In genomic region chr10:104935656-104936055, GRCh38 we compare ENCODE assay signal across 22 cellular contexts.
"Had no signal": no experiment of that assay in that cellular context is flagged by ENCODE, and none has a peak within 500 bp of the region (broad histone marks: within the 10 kb centered on the region; RNA-seq: fewer than 3 reads in every experiment).

No MANE protein-coding gene starts in this region.

- H2AFZ ChIP-seq: hepatocyte, neural progenitor cell, parathyroid adenoma had no signal

- H3K79me2 ChIP-seq: hepatocyte, parathyroid adenoma had no signal

- ATAC-seq: activated CD8-positive, alpha-beta memory T cell treated with anti-CD3 and anti-CD28 coated beads, Interleukin-2, amount 10 ng/mL, durations not matched to agents 7 days and 5 days; gastroesophageal sphincter; left cardiac atrium; psoas muscle; SK-N-SH treated with all-trans-retinoic acid at 6 μM for 48 hours; stimulated activated effector memory CD8-positive, alpha-beta T cell treated with anti-CD3 and anti-CD28 coated beads, Interleukin-12 subunit alpha, Interleukin-12 subunit beta, amount 100 ng/mL, for 72 hours had no signal

- H3K36me3 ChIP-seq: brain microvascular endothelial cell, gastroesophageal sphincter, neural progenitor cell, sigmoid colon, suprapubic skin, tibial artery had no signal

- H3K36me3 Mint-ChIP-seq: activated CD8-positive, alpha-beta memory T cell treated with anti-CD3 and anti-CD28 coated beads, Interleukin-2, amount 10 ng/mL, durations not matched to agents 7 days and 5 days; neural progenitor cell; stimulated activated effector memory CD8-positive, alpha-beta T cell treated with anti-CD3 and anti-CD28 coated beads, Interleukin-12 subunit alpha, Interleukin-12 subunit beta, amount 100 ng/mL, for 72 hours had no signal

- H3K4me1 ChIP-seq: gastroesophageal sphincter, neural progenitor cell, parathyroid adenoma, psoas muscle, sigmoid colon, suprapubic skin, tibial artery had no signal

- H3K27me3 Mint-ChIP-seq: activated CD4-positive, alpha-beta memory T cell treated with anti-CD3 and anti-CD28 coated beads, Interleukin-2, amount 10 ng/mL, durations not matched to agents 7 days and 5 days; activated CD8-positive, alpha-beta memory T cell treated with anti-CD3 and anti-CD28 coated beads, Interleukin-2, amount 10 ng/mL, durations not matched to agents 7 days and 5 days had no signal

- H3K4me3 ChIP-seq: gastroesophageal sphincter, hepatocyte, neural progenitor cell, psoas muscle, sigmoid colon, suprapubic skin, tibial artery had no signal

- H3K27ac ChIP-seq: brain microvascular endothelial cell, gastroesophageal sphincter, hepatocyte, neural progenitor cell, parathyroid adenoma, psoas muscle, sigmoid colon, suprapubic skin, tibial artery had no signal

- H3K27ac Mint-ChIP-seq: activated CD4-positive, alpha-beta memory T cell treated with anti-CD3 and anti-CD28 coated beads, Interleukin-2, amount 10 ng/mL, durations not matched to agents 7 days and 5 days; activated CD8-positive, alpha-beta memory T cell treated with anti-CD3 and anti-CD28 coated beads, Interleukin-2, amount 10 ng/mL, durations not matched to agents 7 days and 5 days; neural progenitor cell; stimulated activated effector memory CD8-positive, alpha-beta T cell treated with anti-CD3 and anti-CD28 coated beads, Interleukin-12 subunit alpha, Interleukin-12 subunit beta, amount 100 ng/mL, for 72 hours had no signal

- DNase-seq: activated CD4-positive, alpha-beta memory T cell treated with anti-CD3 and anti-CD28 coated beads, Interleukin-2, amount 10 ng/mL, durations not matched to agents 7 days and 5 days; activated CD4-positive, alpha-beta T cell treated with anti-CD3 and anti-CD28 coated beads for 4 hours; activated CD4-positive, CD25-positive, alpha-beta regulatory T cell; activated CD8-positive, alpha-beta memory T cell treated with anti-CD3 and anti-CD28 coated beads, Interleukin-2, amount 10 ng/mL, durations not matched to agents 7 days and 5 days; activated effector memory CD4-positive, alpha-beta T cell treated with anti-CD3 and anti-CD28 coated beads, Interleukin-2, amount 50 U/mL, for 16 hours; amniotic stem cell; brain microvascular endothelial cell; left cardiac atrium; mammary epithelial cell; occipital lobe; psoas muscle; sigmoid colon; small intestine; stimulated activated CD4-positive, alpha-beta T cell treated with anti-CD3 and anti-CD28 coated beads, Interleukin-4, amount 100 ng/mL, for 24 hours; tibial artery had no signal

- H3K27me3 ChIP-seq: brain microvascular endothelial cell, gastroesophageal sphincter, hepatocyte, neural progenitor cell, sigmoid colon, suprapubic skin, tibial artery had no signal

- H3K4me3 Mint-ChIP-seq: activated CD4-positive, alpha-beta memory T cell treated with anti-CD3 and anti-CD28 coated beads, Interleukin-2, amount 10 ng/mL, durations not matched to agents 7 days and 5 days; activated CD8-positive, alpha-beta memory T cell treated with anti-CD3 and anti-CD28 coated beads, Interleukin-2, amount 10 ng/mL, durations not matched to agents 7 days and 5 days; neural progenitor cell; stimulated activated effector memory CD8-positive, alpha-beta T cell treated with anti-CD3 and anti-CD28 coated beads, Interleukin-12 subunit alpha, Interleukin-12 subunit beta, amount 100 ng/mL, for 72 hours had no signal

- H3K9ac ChIP-seq: neural progenitor cell, parathyroid adenoma had no signal

- H3K9me3 Mint-ChIP-seq: activated CD4-positive, alpha-beta memory T cell treated with anti-CD3 and anti-CD28 coated beads, Interleukin-2, amount 10 ng/mL, durations not matched to agents 7 days and 5 days had no signal

- H3K4me2 ChIP-seq: hepatocyte, neural progenitor cell had no signal

- H3K4me1 Mint-ChIP-seq: activated CD4-positive, alpha-beta memory T cell treated with anti-CD3 and anti-CD28 coated beads, Interleukin-2, amount 10 ng/mL, durations not matched to agents 7 days and 5 days; activated CD8-positive, alpha-beta memory T cell treated with anti-CD3 and anti-CD28 coated beads, Interleukin-2, amount 10 ng/mL, durations not matched to agents 7 days and 5 days; stimulated activated effector memory CD8-positive, alpha-beta T cell treated with anti-CD3 and anti-CD28 coated beads, Interleukin-12 subunit alpha, Interleukin-12 subunit beta, amount 100 ng/mL, for 72 hours had no signal

- H3K9me3 ChIP-seq: gastroesophageal sphincter, psoas muscle, sigmoid colon, suprapubic skin, tibial artery had no signal
